Comparison of ENCODE assay signal across 1 cellular context in the genomic region with DNA sequence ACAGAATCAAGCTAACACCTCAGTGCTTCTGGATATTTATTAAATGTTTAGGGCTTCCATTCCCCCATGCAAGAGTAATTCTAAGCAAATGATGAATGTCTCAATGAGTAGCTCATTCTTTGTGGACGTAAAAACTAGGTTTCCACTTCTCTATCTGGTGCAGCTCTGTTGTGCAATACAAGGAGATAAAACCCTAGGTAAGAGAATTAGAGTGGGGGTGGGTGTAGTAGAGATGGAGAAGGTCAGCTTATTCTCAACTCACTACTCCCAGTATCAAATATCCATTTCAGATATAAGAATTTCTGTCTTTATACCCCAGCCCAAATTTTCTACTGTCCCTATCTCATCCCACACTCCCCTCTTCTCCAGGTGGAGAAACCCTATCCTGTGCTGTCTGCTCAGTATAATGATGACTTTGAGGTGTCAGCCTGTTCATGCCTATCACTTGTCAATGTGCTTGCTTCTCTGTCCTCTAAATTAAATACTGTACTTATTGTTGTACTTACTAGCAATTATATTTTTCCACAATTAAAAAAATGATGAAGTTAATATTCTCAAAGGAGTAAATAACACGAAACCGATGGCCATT.
TF ChIP-seq lines count a peak whose summit lies in the region.

No MANE protein-coding gene starts in this region.

TF ChIP-seq in K562, 482 proteins besides CTCF, POLR2A, EP300 and RAD21 (continued from another document):
- TF ChIP-seq, protein P1, sequence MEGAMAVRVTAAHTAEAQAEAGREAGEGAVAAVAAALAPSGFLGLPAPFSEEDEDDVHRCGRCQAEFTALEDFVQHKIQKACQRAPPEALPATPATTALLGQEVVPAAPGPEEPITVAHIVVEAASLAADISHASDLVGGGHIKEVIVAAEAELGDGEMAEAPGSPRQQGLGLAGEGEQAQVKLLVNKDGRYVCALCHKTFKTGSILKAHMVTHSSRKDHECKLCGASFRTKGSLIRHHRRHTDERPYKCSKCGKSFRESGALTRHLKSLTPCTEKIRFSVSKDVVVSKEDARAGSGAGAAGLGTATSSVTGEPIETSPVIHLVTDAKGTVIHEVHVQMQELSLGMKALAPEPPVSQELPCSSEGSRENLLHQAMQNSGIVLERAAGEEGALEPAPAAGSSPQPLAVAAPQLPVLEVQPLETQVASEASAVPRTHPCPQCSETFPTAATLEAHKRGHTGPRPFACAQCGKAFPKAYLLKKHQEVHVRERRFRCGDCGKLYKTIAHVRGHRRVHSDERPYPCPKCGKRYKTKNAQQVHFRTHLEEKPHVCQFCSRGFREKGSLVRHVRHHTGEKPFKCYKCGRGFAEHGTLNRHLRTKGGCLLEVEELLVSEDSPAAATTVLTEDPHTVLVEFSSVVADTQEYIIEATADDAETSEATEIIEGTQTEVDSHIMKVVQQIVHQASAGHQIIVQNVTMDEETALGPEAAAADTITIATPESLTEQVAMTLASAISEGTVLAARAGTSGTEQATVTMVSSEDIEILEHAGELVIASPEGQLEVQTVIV (CRISPR knock-in tag; IDR thresholded peaks at IDR 0.05; ENCODE audit: borderline replicate concordance) = no peak
- peak; percentile 97 for TF ChIP-seq CEBPB (tag; IDR thresholded peaks at IDR 0.05)
- TF ChIP-seq, protein P2, sequence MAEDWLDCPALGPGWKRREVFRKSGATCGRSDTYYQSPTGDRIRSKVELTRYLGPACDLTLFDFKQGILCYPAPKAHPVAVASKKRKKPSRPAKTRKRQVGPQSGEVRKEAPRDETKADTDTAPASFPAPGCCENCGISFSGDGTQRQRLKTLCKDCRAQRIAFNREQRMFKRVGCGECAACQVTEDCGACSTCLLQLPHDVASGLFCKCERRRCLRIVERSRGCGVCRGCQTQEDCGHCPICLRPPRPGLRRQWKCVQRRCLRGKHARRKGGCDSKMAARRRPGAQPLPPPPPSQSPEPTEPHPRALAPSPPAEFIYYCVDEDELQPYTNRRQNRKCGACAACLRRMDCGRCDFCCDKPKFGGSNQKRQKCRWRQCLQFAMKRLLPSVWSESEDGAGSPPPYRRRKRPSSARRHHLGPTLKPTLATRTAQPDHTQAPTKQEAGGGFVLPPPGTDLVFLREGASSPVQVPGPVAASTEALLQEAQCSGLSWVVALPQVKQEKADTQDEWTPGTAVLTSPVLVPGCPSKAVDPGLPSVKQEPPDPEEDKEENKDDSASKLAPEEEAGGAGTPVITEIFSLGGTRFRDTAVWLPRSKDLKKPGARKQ (CRISPR knock-in tag; IDR thresholded peaks at IDR 0.05) = peak; percentile 45; the same call in 1 of the 2 replicates
- TF ChIP-seq MECOM (CRISPR knock-in tag; IDR thresholded peaks at IDR 0.05) = 0 out of 2 replicates have a peak, but pooled peaks have one; percentile 43
- TF ChIP-seq KAT8 (IDR thresholded peaks at IDR 0.05; ENCODE audit: low read depth) = no peak
- no peak for TF ChIP-seq BRCA1 (IDR thresholded peaks at IDR 0.05)
- TF ChIP-seq BRCA1 (CRISPR knock-in tag; IDR thresholded peaks at IDR 0.05) = no peak
- no peak for TF ChIP-seq NR2C2 (CRISPR knock-in tag; IDR thresholded peaks at IDR 0.05)
- 0 out of 2 replicates have a peak, but pooled peaks have one; percentile 18 for TF ChIP-seq NR2C2 (tag; IDR thresholded peaks at IDR 0.05)
- TF ChIP-seq CEBPG (CRISPR knock-in tag; IDR thresholded peaks at IDR 0.05) = peak; percentile 65; the same call in 1 of the 2 replicates
- peak; percentile 75 to 86 for TF ChIP-seq CEBPG (tag; conservative IDR thresholded peaks at IDR 0.05 in 1 of 2, IDR thresholded peaks at IDR 0.05 in 1 of 2)
- 0 out of 2 replicates have a peak, but pooled peaks have one; percentile 8 for TF ChIP-seq GATAD2B (IDR thresholded peaks at IDR 0.05; ENCODE audit: borderline replicate concordance)
- TF ChIP-seq, protein P3, sequence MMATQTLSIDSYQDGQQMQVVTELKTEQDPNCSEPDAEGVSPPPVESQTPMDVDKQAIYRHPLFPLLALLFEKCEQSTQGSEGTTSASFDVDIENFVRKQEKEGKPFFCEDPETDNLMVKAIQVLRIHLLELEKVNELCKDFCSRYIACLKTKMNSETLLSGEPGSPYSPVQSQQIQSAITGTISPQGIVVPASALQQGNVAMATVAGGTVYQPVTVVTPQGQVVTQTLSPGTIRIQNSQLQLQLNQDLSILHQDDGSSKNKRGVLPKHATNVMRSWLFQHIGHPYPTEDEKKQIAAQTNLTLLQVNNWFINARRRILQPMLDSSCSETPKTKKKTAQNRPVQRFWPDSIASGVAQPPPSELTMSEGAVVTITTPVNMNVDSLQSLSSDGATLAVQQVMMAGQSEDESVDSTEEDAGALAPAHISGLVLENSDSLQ (IDR thresholded peaks at IDR 0.05) = 0 out of 2 replicates have a peak, but pooled peaks have one; percentile 8
- TF ChIP-seq SMARCB1 (IDR thresholded peaks at IDR 0.05; ENCODE audit: insufficient read length, low read depth) = peak; percentile 52
